ENCODE assay signal across 8 cellular contexts in the genomic region with DNA sequence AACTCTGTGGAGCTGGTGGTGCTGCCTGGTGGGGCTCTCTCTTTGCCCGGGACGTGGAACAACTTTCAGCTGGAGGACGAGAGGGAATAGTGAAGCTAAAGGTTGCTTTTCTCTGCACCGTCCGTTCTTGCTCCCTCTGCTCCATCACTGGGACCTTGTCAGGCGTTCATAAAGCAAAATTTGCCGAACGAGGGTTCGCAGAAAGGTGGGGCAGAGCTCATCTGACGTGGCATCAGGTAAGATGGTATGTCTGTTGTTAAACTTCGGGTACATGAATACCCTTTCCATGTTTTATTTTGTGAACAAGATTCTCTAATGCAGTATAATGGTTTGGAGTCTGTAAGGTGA. TPM values are rescaled to one million over a fixed set of nuclear protein-coding genes. Genes with fewer than 3 reads are reported as not detected.
DNase-seq lines count a peak whose midpoint lies in the region; ATAC-seq and TF ChIP-seq lines count a peak whose summit lies in the region.

No MANE protein-coding gene starts in this region.

- H3K27ac Mint-ChIP-seq in activated naive CD4-positive, alpha-beta T cell treated with anti-CD3 and anti-CD28 coated beads, Interleukin-2, amount 50 U/mL, for 24 hours: peak overlapping the region; percentile 84
- H3K27ac Mint-ChIP-seq in activated CD8-positive, alpha-beta T cell treated with anti-CD3 and anti-CD28 coated beads for 36 hours: peak overlapping the region; percentile 84

- H3K4me1 ChIP-seq in right atrium auricular region (peaks cover 0 to 15% of the 10 kb centered on the region in 2 donors), skeletal muscle satellite cell (ENCODE audit: control insufficient read depth, insufficient read depth, low read length) (peaks cover 10% of the 10 kb centered on the region)

- DNase-seq in activated naive CD4-positive, alpha-beta T cell treated with anti-CD3 and anti-CD28 coated beads, Interleukin-2, amount 50 U/mL, for 16 hours: no peak
- DNase-seq in activated CD8-positive, alpha-beta T cell treated with anti-CD3 and anti-CD28 coated beads for 36 hours: peak; percentile 23
- no peak for DNase-seq in right atrium auricular region (ENCODE audit: low spot score)
- DNase-seq in stimulated activated CD8-positive, alpha-beta memory T cell treated with anti-CD3 and anti-CD28 coated beads, Interleukin-4, amount 100 ng/mL, for 48 hours: no peak

- intact Hi-C loops in activated CD8-positive, alpha-beta T cell treated with anti-CD3 and anti-CD28 coated beads for 36 hours (cut with micrococcal nuclease): no loop called here

- H3K9me3 ChIP-seq in right atrium auricular region (no peaks in the 10 kb centered on the region), skeletal muscle satellite cell (replicated peaks; ENCODE audit: low read length) (no peaks in the 10 kb centered on the region)

- ATAC-seq in activated CD8-positive, alpha-beta T cell treated with anti-CD3 and anti-CD28 coated beads for 36 hours: no peak
- ATAC-seq in GM21619 (IDR thresholded peaks at IDR 0.05; ENCODE audit: unreplicated experiment) (no peak), GM21825 (IDR thresholded peaks at IDR 0.05; ENCODE audit: unreplicated experiment) (no peak)

- peaks cover 26% of the 10 kb centered on the region for H3K4me1 Mint-ChIP-seq in activated naive CD4-positive, alpha-beta T cell treated with anti-CD3 and anti-CD28 coated beads, Interleukin-2, amount 50 U/mL, for 24 hours
- H3K4me1 Mint-ChIP-seq in activated CD8-positive, alpha-beta T cell treated with anti-CD3 and anti-CD28 coated beads for 36 hours (ENCODE audit: low read depth): peaks cover 19% of the 10 kb centered on the region

- CTCF ChIA-PET in activated CD8-positive, alpha-beta T cell treated with anti-CD3 and anti-CD28 coated beads for 36 hours (lab: Charles Lee): interaction anchor here (1.4 to 12.6 kb wide), 2 partner anchors 20 to 92 kb away, joined by 3 to 75 read pairs; a partner anchor contains a TSS

- peak overlapping the region; percentile 90 for H3K4me2 ChIP-seq in skeletal muscle satellite cell (ENCODE audit: low read length)

- peak overlapping the region; percentile 96 for H3K4me3 Mint-ChIP-seq in activated naive CD4-positive, alpha-beta T cell treated with anti-CD3 and anti-CD28 coated beads, Interleukin-2, amount 50 U/mL, for 24 hours
- H3K4me3 Mint-ChIP-seq in activated CD8-positive, alpha-beta T cell treated with anti-CD3 and anti-CD28 coated beads for 36 hours: peak overlapping the region; percentile 96

- peak overlapping the region; percentile 86 for H3K9ac ChIP-seq in skeletal muscle satellite cell (ENCODE audit: low read depth, low read length)

- no peak for TF ChIP-seq CTCF in activated CD8-positive, alpha-beta T cell treated with anti-CD3 and anti-CD28 coated beads for 36 hours (IDR thresholded peaks at IDR 0.05)
- no peak for TF ChIP-seq CTCF in right atrium auricular region (IDR thresholded peaks at IDR 0.05)

- no peaks in the 10 kb centered on the region for H3K36me3 ChIP-seq in right atrium auricular region
- H3K36me3 ChIP-seq in skeletal muscle satellite cell (ENCODE audit: insufficient read depth, low read length): no peaks in the 10 kb centered on the region

- H3K4me3 ChIP-seq in right atrium auricular region: peak overlapping the region; percentile 61 to 74
- H3K4me3 ChIP-seq in skeletal muscle satellite cell (ENCODE audit: low read length): peak overlapping the region; percentile 80

- no peaks in the 10 kb centered on the region for H3K9me3 Mint-ChIP-seq in activated naive CD4-positive, alpha-beta T cell treated with anti-CD3 and anti-CD28 coated beads, Interleukin-2, amount 50 U/mL, for 24 hours
- H3K9me3 Mint-ChIP-seq in activated CD8-positive, alpha-beta T cell treated with anti-CD3 and anti-CD28 coated beads for 36 hours: no peaks in the 10 kb centered on the region

- peaks cover 6% of the 10 kb centered on the region for H3K36me3 Mint-ChIP-seq in activated naive CD4-positive, alpha-beta T cell treated with anti-CD3 and anti-CD28 coated beads, Interleukin-2, amount 50 U/mL, for 24 hours
- no peaks in the 10 kb centered on the region for H3K36me3 Mint-ChIP-seq in activated CD8-positive, alpha-beta T cell treated with anti-CD3 and anti-CD28 coated beads for 36 hours (ENCODE audit: low read depth)

- H3K27ac ChIP-seq in right atrium auricular region: peak overlapping the region; percentile 83 to 86

- H3K27me3 Mint-ChIP-seq in activated naive CD4-positive, alpha-beta T cell treated with anti-CD3 and anti-CD28 coated beads, Interleukin-2, amount 50 U/mL, for 24 hours: no peaks in the 10 kb centered on the region
- no peaks in the 10 kb centered on the region for H3K27me3 Mint-ChIP-seq in activated CD8-positive, alpha-beta T cell treated with anti-CD3 and anti-CD28 coated beads for 36 hours

- POLR2A ChIA-PET in activated CD8-positive, alpha-beta T cell treated with anti-CD3 and anti-CD28 coated beads for 36 hours (lab: Charles Lee): interaction anchor here (0.6 kb wide), 1 partner anchor 352 kb away, joined by 3 read pairs; no protein-coding TSS in a partner anchor

- no peaks in the 10 kb centered on the region for H3K27me3 ChIP-seq in right atrium auricular region
- no peaks in the 10 kb centered on the region for H3K27me3 ChIP-seq in skeletal muscle satellite cell (ENCODE audit: control insufficient read depth, insufficient read depth, low read length)

RNA-seq across cellular contexts. Expression of a gene that starts 0.4 kb away (rescaled TPM):
- total RNA-seq in activated CD8-positive, alpha-beta T cell treated with anti-CD3 and anti-CD28 coated beads for 36 hours: 1 to 10 TPM; 6.0 to 7.7 TPM
- total RNA-seq in right atrium auricular region: 10 to 100 TPM; 13.3 to 13.8 TPM
- total RNA-seq in skeletal muscle satellite cell (2012; rRNA removed): 8.9 and 12.7 TPM in 2 replicates

RNA-seq across cellular contexts. Expression of a gene that starts 20.6 kb away (rescaled TPM):
- total RNA-seq in activated CD8-positive, alpha-beta T cell treated with anti-CD3 and anti-CD28 coated beads for 36 hours: 10 to 100 TPM; 14.2 to 15.4 TPM
- 10 to 100 TPM; 16.3 to 19.8 TPM for total RNA-seq in right atrium auricular region
- total RNA-seq in skeletal muscle satellite cell (2012; rRNA removed): 5.1 and 6.1 TPM in 2 replicates
